Comparison of ENCODE assay signal across 21 cellular contexts in the genomic region with DNA sequence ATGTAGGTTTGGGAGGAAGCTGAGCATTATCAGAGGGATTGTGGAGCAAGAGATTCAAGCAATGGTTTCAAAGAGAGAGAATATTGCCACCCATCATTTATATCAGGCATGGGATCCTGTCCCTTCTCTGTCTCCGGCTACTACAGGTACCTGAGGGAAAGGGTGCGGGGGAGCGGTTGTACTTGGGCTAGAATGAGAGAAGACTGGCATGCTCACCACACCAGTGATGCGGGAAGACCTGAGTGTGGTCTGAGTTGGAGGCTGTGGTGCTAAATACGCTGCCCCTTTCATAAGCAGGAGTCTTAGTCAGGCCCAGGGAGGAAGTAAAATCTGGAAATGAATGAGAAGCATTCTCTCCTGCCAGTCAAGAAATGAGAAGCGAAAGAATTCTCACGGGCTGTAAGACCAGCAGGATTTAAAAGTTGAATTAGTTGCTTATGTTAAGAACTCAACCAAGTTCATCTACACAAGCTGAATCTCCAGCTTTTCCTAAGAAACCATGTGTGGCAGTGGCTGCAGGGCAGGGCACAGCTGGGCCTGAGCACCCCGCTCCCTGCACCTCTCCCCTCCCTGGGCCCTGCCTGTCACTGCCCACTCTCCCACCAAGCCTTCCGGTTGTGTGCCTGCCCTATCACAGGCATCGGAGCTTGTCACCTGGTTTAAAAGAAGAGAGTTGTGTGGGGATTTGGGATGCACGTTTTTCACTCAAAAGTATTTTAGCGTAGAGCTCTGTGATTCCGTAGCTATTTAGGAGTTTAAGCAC. TPM values are rescaled to one million over a fixed set of nuclear protein-coding genes. Genes with fewer than 3 reads are reported as not detected.
A peak's percentile ranks its signal among the peaks of the same experiment; 100 is the strongest.
DNase-seq lines count a peak whose midpoint lies in the region; ATAC-seq and TF ChIP-seq lines count a peak whose summit lies in the region.
"Had no signal": no experiment of that assay in that cellular context is flagged by ENCODE, and none has a peak within 500 bp of the region (broad histone marks: within the 10 kb centered on the region; RNA-seq: fewer than 3 reads in every experiment).

No MANE protein-coding gene starts in this region.

- H3K27ac ChIP-seq in CD4-positive, CD25-positive, alpha-beta regulatory T cell (ENCODE audit: insufficient read depth, low read length, poor library complexity, severe bottlenecking) = no peak overlapping the region
- H3K27ac ChIP-seq in osteoblast (ENCODE audit: low read depth, low read length) = no peak overlapping the region
- H3K27ac ChIP-seq: adrenal gland had no signal

- H3K27me3 Mint-ChIP-seq in CD4-positive, CD25-positive, alpha-beta regulatory T cell = no peaks in the 10 kb centered on the region
- H3K27me3 Mint-ChIP-seq in central memory CD8-positive, alpha-beta T cell = no peaks in the 10 kb centered on the region
- H3K27me3 Mint-ChIP-seq: activated CD4-positive, alpha-beta T cell treated with anti-CD3 and anti-CD28 coated beads for 36 hours had no signal

- no peak for TF ChIP-seq CTCF in osteoblast (IDR thresholded peaks at IDR 0.05; ENCODE audit: extremely low read depth, low read depth, low read length)
- no peak for TF ChIP-seq CTCF in GM13976 (IDR thresholded peaks at IDR 0.05; ENCODE audit: borderline replicate concordance, control extremely low read depth, extremely low read depth, insufficient read depth, missing control alignments)

- in situ Hi-C loops in GM13976 (cut with MboI; ENCODE audit: low sequenced_read_pairs, unreplicated experiment) = no loop called here

- H3K9me3 Mint-ChIP-seq in CD4-positive, CD25-positive, alpha-beta regulatory T cell = peaks cover 0 to 2% (median 0%) of the 10 kb centered on the region in 7 donors
- no peaks in the 10 kb centered on the region for H3K9me3 Mint-ChIP-seq in central memory CD8-positive, alpha-beta T cell

- peaks cover 0 to 3% (median 1%) of the 10 kb centered on the region in 4 donors for H3K4me1 Mint-ChIP-seq in CD4-positive, CD25-positive, alpha-beta regulatory T cell
- H3K4me1 Mint-ChIP-seq in central memory CD8-positive, alpha-beta T cell = peaks cover 18% of the 10 kb centered on the region
- H3K4me1 Mint-ChIP-seq: activated CD4-positive, alpha-beta T cell treated with anti-CD3 and anti-CD28 coated beads for 36 hours; neural crest cell had no signal

- H3K4me3 ChIP-seq in CD4-positive, CD25-positive, alpha-beta regulatory T cell (ENCODE audit: low read depth, low read length) = no peak overlapping the region
- no peak overlapping the region for H3K4me3 ChIP-seq in osteoblast (ENCODE audit: insufficient read depth, low read length)
- H3K4me3 ChIP-seq: adrenal gland, dorsolateral prefrontal cortex, gastrocnemius medialis, stomach had no signal

- peaks cover 39% of the 10 kb centered on the region for H3K36me3 Mint-ChIP-seq in CD4-positive, CD25-positive, alpha-beta regulatory T cell
- H3K36me3 Mint-ChIP-seq in central memory CD8-positive, alpha-beta T cell (ENCODE audit: insufficient read depth) = peaks cover 38% of the 10 kb centered on the region

- H3K27me3 ChIP-seq in CD4-positive, CD25-positive, alpha-beta regulatory T cell (ENCODE audit: control insufficient read depth, insufficient read depth, low read length) = no peaks in the 10 kb centered on the region
- H3K27me3 ChIP-seq in osteoblast (ENCODE audit: insufficient read depth, low read length) = no peaks in the 10 kb centered on the region
- H3K27me3 ChIP-seq: adrenal gland, dorsolateral prefrontal cortex, gastrocnemius medialis, stomach had no signal

- no peak overlapping the region for H3K4me2 ChIP-seq in osteoblast (ENCODE audit: insufficient read depth, low read length)

- H3K79me2 ChIP-seq in osteoblast (ENCODE audit: insufficient read depth, low read length) = no peaks in the 10 kb centered on the region

- H3K4me1 ChIP-seq in CD4-positive, CD25-positive, alpha-beta regulatory T cell (ENCODE audit: control insufficient read depth, insufficient read depth, low read length, poor library complexity, severe bottlenecking) = peaks cover 3% of the 10 kb centered on the region
- no peaks in the 10 kb centered on the region for H3K4me1 ChIP-seq in osteoblast (ENCODE audit: insufficient read depth, low read length)

- no peak for ATAC-seq in CD4-positive, CD25-positive, alpha-beta regulatory T cell (ENCODE audit: low read depth in 2 of 2)
- no peak for ATAC-seq in central memory CD8-positive, alpha-beta T cell (replicated peaks; ENCODE audit: extremely low read depth, poor library complexity, severe bottlenecking)
- ATAC-seq: activated CD4-positive, alpha-beta T cell treated with anti-CD3 and anti-CD28 coated beads for 36 hours; gastrocnemius medialis had no signal

- H4K20me1 ChIP-seq in osteoblast (ENCODE audit: insufficient read depth, low read length) = no peaks in the 10 kb centered on the region

- H3K4me3 Mint-ChIP-seq in CD4-positive, CD25-positive, alpha-beta regulatory T cell = no peak overlapping the region
- no peak overlapping the region for H3K4me3 Mint-ChIP-seq in central memory CD8-positive, alpha-beta T cell
- H3K4me3 Mint-ChIP-seq: activated CD4-positive, alpha-beta T cell treated with anti-CD3 and anti-CD28 coated beads for 36 hours; neural crest cell had no signal

- H3K9me3 ChIP-seq in CD4-positive, CD25-positive, alpha-beta regulatory T cell (ENCODE audit: control insufficient read depth in 2 of 2, low read length in 2 of 2) = no peaks in the 10 kb centered on the region
- H3K9me3 ChIP-seq in osteoblast (ENCODE audit: low read depth, low read length) = no peaks in the 10 kb centered on the region
- H3K9me3 ChIP-seq: adrenal gland, gastrocnemius medialis, stomach had no signal

- peak overlapping the region in 2 of 3 donors; percentile 69 to 75 for H3K27ac Mint-ChIP-seq in CD4-positive, CD25-positive, alpha-beta regulatory T cell
- H3K27ac Mint-ChIP-seq in central memory CD8-positive, alpha-beta T cell (ENCODE audit: low read depth) = peak overlapping the region; percentile 70
- H3K27ac Mint-ChIP-seq: activated CD4-positive, alpha-beta T cell treated with anti-CD3 and anti-CD28 coated beads for 36 hours had no signal

- DNase-seq in CD4-positive, CD25-positive, alpha-beta regulatory T cell = no peak
- peak; percentile 92 for DNase-seq in MV-4-11 (lab: John Stamatoyannopoulos, UW)
- no peak for DNase-seq in central memory CD8-positive, alpha-beta T cell (ENCODE audit: low spot score in 2 of 2)
- peak; percentile 50 for DNase-seq in osteoblast (ENCODE audit: insufficient read length, low spot score, missing footprints)
- DNase-seq in hepatic stellate cell (ENCODE audit: low spot score) = no peak
- DNase-seq in DMS 273 (lab: John Stamatoyannopoulos, UW; ENCODE audit: unreplicated experiment) = no peak
- DNase-seq in GM13976 (ENCODE audit: low spot score) = no peak
- DNase-seq: activated CD4-positive, alpha-beta T cell treated with anti-CD3 and anti-CD28 coated beads for 36 hours; activated CD8-positive, alpha-beta memory T cell treated with anti-CD3 and anti-CD28 coated beads, Interleukin-2, amount 50 U/mL, for 48 hours; activated effector memory CD4-positive, alpha-beta T cell treated with Interleukin-2 at 50 U/mL for 16 hours; adrenal gland; gastrocnemius medialis; Karpas-422; NCI-H1092 treated with DMSO at 0.1 percent for 48 hours; NCI-H2081; stimulated activated CD4-positive, alpha-beta T cell treated with anti-CD3 and anti-CD28 coated beads, Interleukin-4, amount 100 ng/mL, for 24 hours; stomach; trophoblast cell had no signal

- no peak overlapping the region for H2AFZ ChIP-seq in osteoblast (ENCODE audit: low read length)

- H3K36me3 ChIP-seq in CD4-positive, CD25-positive, alpha-beta regulatory T cell (ENCODE audit: control insufficient read depth, insufficient read depth, low read length) = peaks cover 88% of the 10 kb centered on the region
- peaks cover 68% of the 10 kb centered on the region for H3K36me3 ChIP-seq in osteoblast (ENCODE audit: insufficient read depth, low read length)

RNA-seq across cellular contexts. Expression of a gene that starts 24.8 kb away (rescaled TPM):
- 2.0 TPM for total RNA-seq in CD4-positive, CD25-positive, alpha-beta regulatory T cell
- polyA plus RNA-seq in CD4-positive, CD25-positive, alpha-beta regulatory T cell = under 1 TPM in 2 of 4 donors, not detected in 2; 0.05 to 0.22 TPM
- 0.59 and 0.72 TPM in 2 replicates for total RNA-seq in osteoblast
- total RNA-seq: HT1080 had no signal

Comparison
In these comparisons a context has a peak if more than half of its experiments do, and no peak if none do; other contexts are left out.
1. DNase-seq: peak in MV-4-11 (single experiment) and osteoblast (single experiment); none in CD4-positive, CD25-positive, alpha-beta regulatory T cell (0 of 3), central memory CD8-positive, alpha-beta T cell (0 of 2), hepatic stellate cell (single experiment), DMS 273 (single experiment) and GM13976 (single experiment).